Comparison of ENCODE assay signal across 27 cellular contexts in genomic region chr2:134452042-134452733, GRCh38.
"Had no signal": no experiment of that assay in that cellular context is flagged by ENCODE, and none has a peak within 500 bp of the region (broad histone marks: within the 10 kb centered on the region; RNA-seq: fewer than 3 reads in every experiment).

No MANE protein-coding gene starts in this region.

- H3K4me1 ChIP-seq: upper lobe of right lung had no signal

- H3K9me3 ChIP-seq: left ventricle myocardium inferior, mucosa of descending colon, thyroid gland, upper lobe of right lung had no signal

- H3K27me3 ChIP-seq: brain microvascular endothelial cell, thyroid gland, upper lobe of right lung had no signal

- FAIRE-seq: astrocyte, frontal cortex had no signal

- DNase-seq: activated CD4-positive, alpha-beta T cell treated with anti-CD3 and anti-CD28 coated beads for 4 hours; activated CD4-positive, alpha-beta T cell treated with anti-CD3 and anti-CD28 coated beads, Interleukin-2, amount 50 U/mL, for 4 hours; activated effector memory CD4-positive, alpha-beta T cell treated with anti-CD3 and anti-CD28 coated beads, Interleukin-2, amount 50 U/mL, for 16 hours; activated naive CD4-positive, alpha-beta T cell treated with anti-CD3 and anti-CD28 coated beads for 36 hours; activated naive CD8-positive, alpha-beta T cell treated with anti-CD3 and anti-CD28 coated beads, Interleukin-2, amount 10 ng/mL, durations not matched to agents 7 days and 5 days; activated T-cell treated with anti-CD3 and anti-CD28 coated beads, Interleukin-2, amount 50 U/mL, for 1 hour; amniotic stem cell; brain microvascular endothelial cell; caudate nucleus; islet precursor cell; left ventricle myocardium inferior; mesendoderm; mucosa of descending colon; right cardiac atrium; stimulated activated CD4-positive, alpha-beta T cell treated with anti-CD3 and anti-CD28 coated beads, Interleukin-12 subunit alpha, Interleukin-12 subunit beta, amount 100 ng/mL, for 4 hours; stimulated activated CD4-positive, alpha-beta T cell treated with anti-CD3 and anti-CD28 coated beads, Interleukin-4, amount 100 ng/mL, for 1 hour; stimulated activated naive CD8-positive, alpha-beta T cell treated with anti-CD3 and anti-CD28 coated beads, Interleukin-15, amount 100 ng/mL, for 72 hours; T-helper 1 cell; thyroid gland; upper lobe of right lung had no signal

- H3K27me3 Mint-ChIP-seq: activated naive CD8-positive, alpha-beta T cell treated with anti-CD3 and anti-CD28 coated beads, Interleukin-2, amount 10 ng/mL, durations not matched to agents 7 days and 5 days; dendritic cell treated with granulocyte-macrophage colony-stimulating factor and Interleukin-4, amounts not matched to agents 40 ng/mL and 50 ng/mL, for 4 days; natural killer cell treated with Interleukin-12 subunit alpha and Interleukin-12 subunit beta and Interleukin-15 and Interleukin-18, amount 100 ng/mL, for 72 hours; stimulated activated naive CD8-positive, alpha-beta T cell treated with anti-CD3 and anti-CD28 coated beads, Interleukin-15, amount 100 ng/mL, for 72 hours had no signal

- H3K27ac ChIP-seq: brain microvascular endothelial cell, epithelial cell of prostate, left ventricle myocardium inferior, thyroid gland, upper lobe of right lung had no signal

- H3K4me3 Mint-ChIP-seq: activated naive CD4-positive, alpha-beta T cell treated with anti-CD3 and anti-CD28 coated beads for 36 hours; activated naive CD8-positive, alpha-beta T cell treated with anti-CD3 and anti-CD28 coated beads, Interleukin-2, amount 10 ng/mL, durations not matched to agents 7 days and 5 days; activated T-helper 1 cell treated with anti-CD3 and anti-CD28 coated beads, Interleukin-12 subunit alpha, Interleukin-12 subunit beta, Interleukin-2, Interleukin-4 antibody, amounts not matched to agents 30 ng/mL and 10 ng/mL and 1 ng/mL, durations not matched to agents 14 hours and 24 hours and 36 hours; dendritic cell treated with granulocyte-macrophage colony-stimulating factor and Interleukin-4, amounts not matched to agents 40 ng/mL and 50 ng/mL, for 4 days; natural killer cell treated with Interleukin-12 subunit alpha and Interleukin-12 subunit beta and Interleukin-15 and Interleukin-18, amount 100 ng/mL, for 72 hours; stimulated activated naive CD8-positive, alpha-beta T cell treated with anti-CD3 and anti-CD28 coated beads, Interleukin-15, amount 100 ng/mL, for 72 hours had no signal

- ATAC-seq: mucosa of descending colon; natural killer cell treated with Interleukin-12 subunit alpha and Interleukin-12 subunit beta and Interleukin-15 and Interleukin-18, amount 100 ng/mL, for 72 hours; right cardiac atrium; stimulated activated naive CD8-positive, alpha-beta T cell treated with anti-CD3 and anti-CD28 coated beads, Interleukin-15, amount 100 ng/mL, for 72 hours; upper lobe of right lung had no signal

- H3K9me3 Mint-ChIP-seq: activated naive CD4-positive, alpha-beta T cell treated with anti-CD3 and anti-CD28 coated beads for 36 hours; activated naive CD8-positive, alpha-beta T cell treated with anti-CD3 and anti-CD28 coated beads, Interleukin-2, amount 10 ng/mL, durations not matched to agents 7 days and 5 days; activated T-helper 1 cell treated with anti-CD3 and anti-CD28 coated beads, Interleukin-12 subunit alpha, Interleukin-12 subunit beta, Interleukin-2, Interleukin-4 antibody, amounts not matched to agents 30 ng/mL and 10 ng/mL and 1 ng/mL, durations not matched to agents 14 hours and 24 hours and 36 hours; dendritic cell treated with granulocyte-macrophage colony-stimulating factor and Interleukin-4, amounts not matched to agents 40 ng/mL and 50 ng/mL, for 4 days; natural killer cell treated with Interleukin-12 subunit alpha and Interleukin-12 subunit beta and Interleukin-15 and Interleukin-18, amount 100 ng/mL, for 72 hours; stimulated activated naive CD8-positive, alpha-beta T cell treated with anti-CD3 and anti-CD28 coated beads, Interleukin-15, amount 100 ng/mL, for 72 hours had no signal

- H3K36me3 ChIP-seq: brain microvascular endothelial cell, upper lobe of right lung had no signal

- H3K4me1 Mint-ChIP-seq: activated naive CD8-positive, alpha-beta T cell treated with anti-CD3 and anti-CD28 coated beads, Interleukin-2, amount 10 ng/mL, durations not matched to agents 7 days and 5 days had no signal

- H3K4me3 ChIP-seq: left ventricle myocardium inferior, lung, mucosa of descending colon, thyroid gland, upper lobe of right lung had no signal

- H3K36me3 Mint-ChIP-seq: activated naive CD8-positive, alpha-beta T cell treated with anti-CD3 and anti-CD28 coated beads, Interleukin-2, amount 10 ng/mL, durations not matched to agents 7 days and 5 days; natural killer cell treated with Interleukin-12 subunit alpha and Interleukin-12 subunit beta and Interleukin-15 and Interleukin-18, amount 100 ng/mL, for 72 hours had no signal

- H3K27ac Mint-ChIP-seq: activated naive CD4-positive, alpha-beta T cell treated with anti-CD3 and anti-CD28 coated beads for 36 hours; activated naive CD8-positive, alpha-beta T cell treated with anti-CD3 and anti-CD28 coated beads, Interleukin-2, amount 10 ng/mL, durations not matched to agents 7 days and 5 days; activated T-helper 1 cell treated with anti-CD3 and anti-CD28 coated beads, Interleukin-12 subunit alpha, Interleukin-12 subunit beta, Interleukin-2, Interleukin-4 antibody, amounts not matched to agents 30 ng/mL and 10 ng/mL and 1 ng/mL, durations not matched to agents 14 hours and 24 hours and 36 hours; dendritic cell treated with granulocyte-macrophage colony-stimulating factor and Interleukin-4, amounts not matched to agents 40 ng/mL and 50 ng/mL, for 4 days; natural killer cell treated with Interleukin-12 subunit alpha and Interleukin-12 subunit beta and Interleukin-15 and Interleukin-18, amount 100 ng/mL, for 72 hours had no signal
